ENCODE assay signal across 10 cellular contexts in genomic region chr10:22103701-22104100, GRCh38.
DNase-seq lines count a peak whose midpoint lies in the region; ATAC-seq and TF ChIP-seq lines count a peak whose summit lies in the region.
"Had no signal": no experiment of that assay in that cellular context is flagged by ENCODE, and none has a peak within 500 bp of the region (broad histone marks: within the 10 kb centered on the region; RNA-seq: fewer than 3 reads in every experiment).

No MANE protein-coding gene starts in this region.

- H3K4me1 Mint-ChIP-seq in MCF 10A (ENCODE audit: insufficient read depth, unreplicated experiment) (no peaks in the 10 kb centered on the region), endodermal cell (peaks cover 2% of the 10 kb centered on the region)

- no peaks in the 10 kb centered on the region for H3K27me3 Mint-ChIP-seq in MCF 10A (ENCODE audit: insufficient read depth, unreplicated experiment)
- no peaks in the 10 kb centered on the region for H3K27me3 Mint-ChIP-seq in endodermal cell (ENCODE audit: insufficient read depth)

- H3K27ac ChIP-seq in breast epithelium (no peak overlapping the region), endodermal cell (ENCODE audit: low read depth, low read length) (no peak overlapping the region)
- H3K27ac ChIP-seq: heart left ventricle had no signal

- DNase-seq in MCF 10A (ENCODE audit: unreplicated experiment) (peak; percentile 34), breast epithelium (ENCODE audit: low spot score in 2 of 2) (no peak), endodermal cell (peak; percentile 56), NCI-H2227 (lab: John Stamatoyannopoulos, UW; ENCODE audit: unreplicated experiment) (no peak)
- DNase-seq in stimulated activated naive CD8-positive, alpha-beta T cell treated with anti-CD3 and anti-CD28 coated beads, Interleukin-15, Interleukin-2, amounts not matched to agents 100 U/mL and 50 U/mL, for 24 hours: no peak
- DNase-seq: Calu3, heart left ventricle had no signal

- intact Hi-C loops in MCF 10A (cut with micrococcal nuclease) (no loop called here), breast epithelium (cut with DNase I; ENCODE audit: low total_unique reads) (no loop called here)

- H3K4me1 ChIP-seq in breast epithelium (no peaks in the 10 kb centered on the region), endodermal cell (ENCODE audit: control insufficient read depth, insufficient read depth, low read length) (no peaks in the 10 kb centered on the region)
- H3K4me1 ChIP-seq: heart left ventricle had no signal

- H3K27ac Mint-ChIP-seq in MCF 10A (ENCODE audit: low read depth, unreplicated experiment): no peak overlapping the region
- H3K27ac Mint-ChIP-seq in endodermal cell: no peak overlapping the region

- H3K4me3 Mint-ChIP-seq in MCF 10A (ENCODE audit: unreplicated experiment): no peak overlapping the region
- no peak overlapping the region for H3K4me3 Mint-ChIP-seq in endodermal cell

- no TSS peak for BruUV-seq in MCF 10A (replicated peaks; lab: Mats Ljungman, UMichigan)

- H3K36me3 ChIP-seq in breast epithelium (no peaks in the 10 kb centered on the region), endodermal cell (ENCODE audit: control insufficient read depth, insufficient read depth, low read length) (no peaks in the 10 kb centered on the region)
- H3K36me3 ChIP-seq: heart left ventricle had no signal

- H3K9me3 Mint-ChIP-seq in MCF 10A (ENCODE audit: unreplicated experiment): peaks cover 7% of the 10 kb centered on the region
- H3K9me3 Mint-ChIP-seq in endodermal cell: peaks cover 7% of the 10 kb centered on the region

- no peak overlapping the region for H3K9ac ChIP-seq in endodermal cell (ENCODE audit: extremely low read depth, low read length, poor library complexity, severe bottlenecking)

- no peak overlapping the region for H3K4me3 ChIP-seq in breast epithelium
- H3K4me3 ChIP-seq in endodermal cell (ENCODE audit: low read length): no peak overlapping the region
- H3K4me3 ChIP-seq: heart left ventricle had no signal

- no peak for TF ChIP-seq POLR2A in breast epithelium (IDR thresholded peaks at IDR 0.05)

- H3K36me3 Mint-ChIP-seq in MCF 10A (ENCODE audit: insufficient read depth, unreplicated experiment): no peaks in the 10 kb centered on the region
- no peaks in the 10 kb centered on the region for H3K36me3 Mint-ChIP-seq in endodermal cell (ENCODE audit: low read depth)

- TF ChIP-seq CTCF in MCF 10A (IDR thresholded peaks at IDR 0.05; ENCODE audit: unreplicated experiment) (peak; percentile 11), breast epithelium (IDR thresholded peaks at IDR 0.05) (peak in 1 of 3 donors; percentile 23), LNCAP (IDR thresholded peaks at IDR 0.05) (peak; percentile 35), endodermal cell (conservative IDR thresholded peaks at IDR 0.05) (peak; percentile 79)

- H3K27me3 ChIP-seq in breast epithelium (no peaks in the 10 kb centered on the region), endodermal cell (ENCODE audit: control insufficient read depth, insufficient read depth, low read length, poor library complexity, severe bottlenecking) (no peaks in the 10 kb centered on the region)
- H3K27me3 ChIP-seq: heart left ventricle had no signal

- peak; percentile 57 for ATAC-seq in stimulated activated naive CD8-positive, alpha-beta T cell treated with anti-CD3 and anti-CD28 coated beads, Interleukin-15, Interleukin-2, amounts not matched to agents 100 U/mL and 50 U/mL, for 24 hours
- ATAC-seq in HG03342 (IDR thresholded peaks at IDR 0.05; ENCODE audit: unreplicated experiment) (no peak), HG02678 (IDR thresholded peaks at IDR 0.05; ENCODE audit: unreplicated experiment) (no peak)
- ATAC-seq: heart left ventricle had no signal

- 79% methylated on average over 1 of the region's 1 CpG; no CpG with 5 or more reads in 1 of the 2 experiments for WGBS in endodermal cell (ENCODE audit: insufficient coverage in 1 of 2, insufficient read length in 1 of 2), 2 experiments

- POLR2A ChIA-PET in MCF 10A (lab: Yijun Ruan, JAX): interaction anchor here (0.9 to 1.0 kb wide), 2 partner anchors 13 to 324 kb away, joined by 3 read pairs; no protein-coding TSS in a partner anchor

- H3K9me3 ChIP-seq in breast epithelium: no peaks in the 10 kb centered on the region
- no peaks in the 10 kb centered on the region for H3K9me3 ChIP-seq in endodermal cell (ENCODE audit: control insufficient read depth, low read length)

- CTCF ChIA-PET in MCF 10A (lab: Yijun Ruan, JAX): interaction anchor here (0.6 to 1.5 kb wide), 7 partner anchors 13 to 604 kb away, joined by 3 to 4 read pairs (median 3); no protein-coding TSS in a partner anchor

Comparison
In these comparisons a context has a peak if more than half of its experiments do, and no peak if none do; other contexts are left out.
1. DNase-seq: peak in MCF 10A (single experiment) and endodermal cell (single experiment); none in breast epithelium (0 of 2), stimulated activated naive CD8-positive, alpha-beta T cell treated with anti-CD3 and anti-CD28 coated beads, Interleukin-15, Interleukin-2, amounts not matched to agents 100 U/mL and 50 U/mL, for 24 hours (single experiment) and NCI-H2227 (single experiment).